ENCODE assay signal across 8 cellular contexts in genomic region chrX:57121162-57121741, GRCh38. TPM values are rescaled to one million over a fixed set of nuclear protein-coding genes. Genes with fewer than 3 reads are reported as not detected.
A peak's percentile ranks its signal among the peaks of the same experiment; 100 is the strongest.
DNase-seq lines count a peak whose midpoint lies in the region; ATAC-seq and TF ChIP-seq lines count a peak whose summit lies in the region.

SPIN2B (minus strand) TSS chrX:57121548.

- peak within 1 kb of the TSS; percentile 45 for H3K4me3 ChIP-seq in ectodermal cell (ENCODE audit: insufficient read depth, low read depth, low read length)
- H3K4me3 ChIP-seq in lung, result peak within 1 kb of the TSS; percentile 53

- H3K27ac ChIP-seq in ectodermal cell (ENCODE audit: insufficient read depth, low read depth, low read length, poor library complexity, severe bottlenecking) (peak within 1 kb of the TSS; percentile 47), lung (ENCODE audit: low read depth in 1 of 2, low read length in 1 of 2) (peak within 1 kb of the TSS; percentile 69 to 84)

- DNase-seq in C1 segment of cervical spinal cord (lab: John Stamatoyannopoulos, UW) (peak in 13 of 14 donors; percentile 15 to 78 (median 46)), NCI-H774 (lab: John Stamatoyannopoulos, UW) (peak; percentile 63), lung (ENCODE audit: low spot score) (peak; percentile 79)
- peak; percentile 78 to 85 for DNase-seq in activated CD4-positive, alpha-beta T cell treated with anti-CD3 and anti-CD28 coated beads, Interleukin-2, amount 50 U/mL, for 48 hours
- peak; percentile 42 to 56 (median 56) for DNase-seq in stimulated activated CD4-positive, alpha-beta T cell treated with anti-CD3 and anti-CD28 coated beads, TNF-alpha, amount 100 ng/mL, for 4 hours (ENCODE audit: low read depth in 3 of 3)

- H3K4me1 ChIP-seq in ectodermal cell (ENCODE audit: control insufficient read depth, insufficient read depth, low read length), result no peaks in the 10 kb centered on the region
- H3K4me1 ChIP-seq in lung (ENCODE audit: control insufficient read depth in 2 of 2, insufficient read depth in 2 of 2, low read length in 2 of 2), result no peaks in the 10 kb centered on the region

- no peak for TF ChIP-seq CTCF in lung (IDR thresholded peaks at IDR 0.05; ENCODE audit: control extremely low read depth, extremely low read depth)

- peak; percentile 99 for ATAC-seq in GM19351 (IDR thresholded peaks at IDR 0.05; ENCODE audit: unreplicated experiment)
- ATAC-seq in HG03520 (IDR thresholded peaks at IDR 0.05; ENCODE audit: unreplicated experiment), result peak; percentile 99
- peak; percentile 95 for ATAC-seq in lung (ENCODE audit: insufficient read depth, low FRiP score)

- H3K36me3 ChIP-seq in ectodermal cell (ENCODE audit: control insufficient read depth, insufficient read depth, low read length), result no peaks in the 10 kb centered on the region
- H3K36me3 ChIP-seq in lung (ENCODE audit: control insufficient read depth in 2 of 2, insufficient read depth in 2 of 2, low read length in 2 of 2), result peaks cover 0 to 4% of the 10 kb centered on the region in 2 donors

- 0% methylated on average over 39 to 42 of the region's 42 CpGs for WGBS in ectodermal cell, 2 experiments
- 0 to 34% methylated on average over 16 to 42 of the region's 42 CpGs for WGBS in lung, 2 donors

- H3K27me3 ChIP-seq in ectodermal cell (ENCODE audit: control insufficient read depth, insufficient read depth, low read length, poor library complexity, severe bottlenecking) (no peaks in the 10 kb centered on the region), lung (ENCODE audit: control insufficient read depth, insufficient read depth) (no peaks in the 10 kb centered on the region)

- H3K9me3 ChIP-seq in ectodermal cell (ENCODE audit: control insufficient read depth, low read length) (no peaks in the 10 kb centered on the region), lung (ENCODE audit: control insufficient read depth in 2 of 2, insufficient read depth in 1 of 2, low read length in 1 of 2) (peaks cover 0 to 5% of the 10 kb centered on the region in 2 donors)

RNA-seq across cellular contexts. Expression of gene SPIN2B, which starts in this region (rescaled TPM):
- polyA plus RNA-seq in ectodermal cell (2013, experiment 1 of 4), result 21.7 TPM
- 16.8 TPM for polyA plus RNA-seq in ectodermal cell (2013, experiment 2 of 4)
- polyA plus RNA-seq in ectodermal cell (2013, experiment 3 of 4), result 14.4 TPM
- polyA plus RNA-seq in ectodermal cell (2013, experiment 4 of 4), result 18.7 TPM
- 10 to 100 TPM in 1 of 2 donors, 1 to 10 TPM in 1; 8.0 to 13.3 TPM for total RNA-seq in lung
- polyA plus RNA-seq in lung, result 1 to 10 TPM; 4.5 to 8.1 TPM

Comparison
In these comparisons a context has a peak if more than half of its experiments do, and no peak if none do; other contexts are left out.
1. Peak in every context shown above with its lines: DNase-seq, ATAC-seq, H3K4me3 ChIP-seq and H3K27ac ChIP-seq.